Comparison of ENCODE assay signal across 9 cellular contexts in genomic region chr11:119263352-119263940, GRCh38. TPM values are rescaled to one million over a fixed set of nuclear protein-coding genes. Genes with fewer than 3 reads are reported as not detected.
DNase-seq lines count a peak whose midpoint lies in the region; ATAC-seq and TF ChIP-seq lines count a peak whose summit lies in the region.
"Had no signal": no experiment of that assay in that cellular context is flagged by ENCODE, and none has a peak within 500 bp of the region (broad histone marks: within the 10 kb centered on the region; RNA-seq: fewer than 3 reads in every experiment).

No MANE protein-coding gene starts in this region.

- no peaks in the 10 kb centered on the region; the same call in none of the 2 replicates for H4K20me1 ChIP-seq in OCI-LY7 (ENCODE audit: insufficient read depth, low read length)

- TF ChIP-seq CTCF in GM10266 (IDR thresholded peaks at IDR 0.05; ENCODE audit: control insufficient read depth, insufficient read depth, low read depth, missing control alignments) (no peak), OCI-LY7 (conservative IDR thresholded peaks at IDR 0.05; ENCODE audit: low read length) (no peak), fibroblast of villous mesenchyme (IDR thresholded peaks at IDR 0.05; ENCODE audit: insufficient read depth, low read depth, low read length) (no peak)

- H3K4me2 ChIP-seq in OCI-LY7 (ENCODE audit: low read length), result peak overlapping the region; percentile 55

- no peak overlapping the region for H2AFZ ChIP-seq in OCI-LY7 (ENCODE audit: low read length)

- no peaks in the 10 kb centered on the region for H3K9me3 ChIP-seq in OCI-LY7 (ENCODE audit: low read length)

- ATAC-seq in HG03565 (IDR thresholded peaks at IDR 0.05; ENCODE audit: unreplicated experiment), result no peak

- peak overlapping the region; percentile 23 for H3K4me3 ChIP-seq in OCI-LY7 (ENCODE audit: low read depth, low read length, poor library complexity, severe bottlenecking)
- H3K4me3 ChIP-seq in fibroblast of villous mesenchyme (ENCODE audit: low read depth, low read length), result no peak overlapping the region

- no TSS peak for BruUV-seq in OCI-LY7 (replicated peaks; lab: Mats Ljungman, UMichigan)

- no peaks in the 10 kb centered on the region for H3K36me3 ChIP-seq in OCI-LY7 (ENCODE audit: insufficient read depth, low read length)

- no peaks in the 10 kb centered on the region for H3K9me2 ChIP-seq in OCI-LY7 (ENCODE audit: insufficient read depth, low read length)

- CTCF ChIA-PET in OCI-LY7 (lab: Charles Lee; ENCODE audit: unreplicated experiment), result no interaction called here

- peaks cover 64% of the 10 kb centered on the region for H3K4me1 ChIP-seq in OCI-LY7 (ENCODE audit: insufficient read depth, low read length, poor library complexity, severe bottlenecking)

- intact Hi-C loops in OCI-LY7 (cut with micrococcal nuclease; ENCODE audit: unreplicated experiment), result no loop called here

- peak overlapping the region; percentile 14 for H3K27ac ChIP-seq in OCI-LY7 (ENCODE audit: low read depth, low read length, poor library complexity, severe bottlenecking)

- POLR2A ChIA-PET in OCI-LY7 (lab: Charles Lee), result interaction anchor here (0.6 to 1.8 kb wide), 13 partner anchors 9 to 50 kb away, joined by 3 to 7 read pairs (median 3); no protein-coding TSS in a partner anchor

- DNase-seq in GM10266 (ENCODE audit: extremely low spot score), result peak; percentile 34
- peak; percentile 23 for DNase-seq in OCI-LY7 (ENCODE audit: low spot score)
- peak; percentile 34 for DNase-seq in fibroblast of villous mesenchyme (ENCODE audit: low read depth)
- peak; percentile 77 for DNase-seq in renal cortical epithelial cell (ENCODE audit: low read depth)
- DNase-seq in GM19240 (ENCODE audit: insufficient read length, low spot score), result no peak
- no peak for DNase-seq in islet precursor cell
- DNase-seq in midbrain (lab: John Stamatoyannopoulos, UW), result no peak
- DNase-seq: posterior cingulate gyrus had no signal

- H3K79me2 ChIP-seq in OCI-LY7 (ENCODE audit: insufficient read depth, low read depth, low read length), result peaks cover 74% of the 10 kb centered on the region

RNA-seq across cellular contexts. Expression of gene MCAM, which starts 53.5 kb away (rescaled TPM):
- 0.69 and 2.6 TPM in 2 replicates for total RNA-seq in OCI-LY7 (2014; rRNA removed; shearing (Covaris generic))
- total RNA-seq in OCI-LY7 (2022) (1.3 and 3.2 TPM in 2 replicates), fibroblast of villous mesenchyme (77.3 and 86.4 TPM in 2 replicates), renal cortical epithelial cell (559 and 965 TPM in 2 replicates)

RNA-seq across cellular contexts. Expression of gene CBL, which starts 57.3 kb away (rescaled TPM):
- total RNA-seq in OCI-LY7 (2014; rRNA removed; shearing (Covaris generic)), result 19.1 and 19.2 TPM in 2 replicates
- 58.9 and 59.1 TPM in 2 replicates for total RNA-seq in OCI-LY7 (2022)
- total RNA-seq in fibroblast of villous mesenchyme, result 13.2 and 20.7 TPM in 2 replicates
- 9.0 and 22.8 TPM in 2 replicates for total RNA-seq in renal cortical epithelial cell

Comparison
In these comparisons a context has a peak if more than half of its experiments do, and no peak if none do; other contexts are left out.
1. DNase-seq: peak in GM10266 (single experiment), OCI-LY7 (single experiment), fibroblast of villous mesenchyme (single experiment) and renal cortical epithelial cell (single experiment); none in GM19240 (single experiment), islet precursor cell (single experiment) and midbrain (single experiment).
2. RNA of gene MCAM, which starts 53.5 kb away (total RNA-seq): 559 to 965 TPM in renal cortical epithelial cell and 77.3 to 86.4 TPM in fibroblast of villous mesenchyme; 0.69 to 3.2 TPM in OCI-LY7; every median in the first group is over 10 times any median in the second.